Comparison of ENCODE assay signal across 9 cellular contexts in genomic region chr1:226223157-226223785, GRCh38. TPM values are rescaled to one million over a fixed set of nuclear protein-coding genes. Genes with fewer than 3 reads are reported as not detected.
A peak's percentile ranks its signal among the peaks of the same experiment; 100 is the strongest.
DNase-seq lines count a peak whose midpoint lies in the region; ATAC-seq, FAIRE-seq and TF ChIP-seq lines count a peak whose summit lies in the region.
"Had no signal": no experiment of that assay in that cellular context is flagged by ENCODE, and none has a peak within 500 bp of the region (broad histone marks: within the 10 kb centered on the region; RNA-seq: fewer than 3 reads in every experiment).

Gene MIXL1, plus strand, starts transcription at chr1:226223664. Its CDS starts 18 bp downstream, at chr1:226223682.

- POLR2A ChIA-PET in CD4-positive, alpha-beta memory T cell (lab: Charles Lee; ENCODE audit: partially characterized antibody): no interaction called here

- H3K4me3 ChIP-seq in CD4-positive, alpha-beta memory T cell (ENCODE audit: low read length in 2 of 2): peak within 1 kb of the TSS in 1 of 2 donors; percentile 29
- H3K4me3 ChIP-seq in mammary epithelial cell (replicated peaks in 1 of 3; ENCODE audit: insufficient read depth in 1 of 3, low read depth in 2 of 3, low read length in 3 of 3) (peak within 1 kb of the TSS in 2 of 3 experiments; percentile 27 to 34), mononuclear cell (ENCODE audit: low read length) (peak within 1 kb of the TSS; percentile 23)

- BruUV-seq in mammary epithelial cell (replicated peaks; lab: Mats Ljungman, UMichigan): no TSS peak

- H3K4me1 Mint-ChIP-seq in CD4-positive, alpha-beta memory T cell: peaks cover 0 to 2% (median under 1%) of the 10 kb centered on the region in 4 donors

- H3K27me3 Mint-ChIP-seq in CD4-positive, alpha-beta memory T cell: peaks cover 13 to 26% of the 10 kb centered on the region in 2 donors

- DNase-seq in CD4-positive, alpha-beta memory T cell: no peak
- DNase-seq in GM19239 (ENCODE audit: insufficient read length, low spot score) (peak; percentile 40), mammary epithelial cell (no peak), NCI-H446 (lab: John Stamatoyannopoulos, UW) (no peak), RKO (ENCODE audit: low spot score) (no peak), OCI-M2 (lab: John Stamatoyannopoulos, UW; ENCODE audit: unreplicated experiment) (no peak)

- no peak within 1 kb of the TSS for H3K9ac ChIP-seq in mammary epithelial cell (ENCODE audit: insufficient read depth, low read length)

- TF ChIP-seq CTCF in mammary epithelial cell (conservative IDR thresholded peaks at IDR 0.05 in 1 of 2, IDR thresholded peaks at IDR 0.05 in 1 of 2; ENCODE audit: extremely low read depth in 1 of 2, insufficient read depth in 1 of 2, low read depth in 1 of 2, low read length in 2 of 2): no peak

- 97% methylated on average over 4 of the region's 62 CpGs for WGBS in mammary epithelial cell (ENCODE audit: low coverage, missing lambda C conversion rate)

- H4K20me1 ChIP-seq in mammary epithelial cell (ENCODE audit: insufficient read depth, low read length): no peaks in the 10 kb centered on the region

- H3K4me3 Mint-ChIP-seq in CD4-positive, alpha-beta memory T cell: peak within 1 kb of the TSS; percentile 48 to 79 (median 69)

- CTCF ChIA-PET in CD4-positive, alpha-beta memory T cell (lab: Charles Lee; ENCODE audit: partially characterized antibody): no interaction called here
- CTCF ChIA-PET in mammary epithelial cell (lab: Charles Lee; ENCODE audit: low non-redundant PET): no interaction called here

- peak within 1 kb of the TSS; percentile 78 for H3K4me2 ChIP-seq in mammary epithelial cell (ENCODE audit: insufficient read depth, low read depth, low read length)

- peaks cover 5% of the 10 kb centered on the region for H3K4me1 ChIP-seq in CD4-positive, alpha-beta memory T cell (ENCODE audit: insufficient read depth, low read length)
- peaks cover 2% of the 10 kb centered on the region for H3K4me1 ChIP-seq in mammary epithelial cell (ENCODE audit: insufficient read depth, low read length)
- H3K4me1 ChIP-seq in mononuclear cell (ENCODE audit: insufficient read depth, low read length): peaks cover 6% of the 10 kb centered on the region

- H2AFZ ChIP-seq in mammary epithelial cell (ENCODE audit: low read depth, low read length): peak within 1 kb of the TSS; percentile 53

- H3K27me3 ChIP-seq in CD4-positive, alpha-beta memory T cell (ENCODE audit: insufficient read depth, low read length): peaks cover 13% of the 10 kb centered on the region
- H3K27me3 ChIP-seq in mammary epithelial cell (ENCODE audit: insufficient read depth, low read length): peaks cover 4% of the 10 kb centered on the region
- peaks cover 11% of the 10 kb centered on the region for H3K27me3 ChIP-seq in mononuclear cell (ENCODE audit: insufficient read depth, low read length)

- no peaks in the 10 kb centered on the region for H3K36me3 ChIP-seq in CD4-positive, alpha-beta memory T cell (ENCODE audit: insufficient read depth, low read length)
- no peaks in the 10 kb centered on the region for H3K36me3 ChIP-seq in mammary epithelial cell (ENCODE audit: insufficient read depth, low read length)

- dilution Hi-C loops in mammary epithelial cell (cut with HindIII; ENCODE audit: low sequenced_read_pairs): no loop called here

- H3K27ac ChIP-seq in CD4-positive, alpha-beta memory T cell (ENCODE audit: low read depth, low read length): no peak within 1 kb of the TSS
- H3K27ac ChIP-seq in mammary epithelial cell (ENCODE audit: insufficient read depth, low read depth, low read length): no peak within 1 kb of the TSS

- peak within 1 kb of the TSS in 1 of 7 donors; percentile 73 for H3K27ac Mint-ChIP-seq in CD4-positive, alpha-beta memory T cell

- ATAC-seq in HG03354 (IDR thresholded peaks at IDR 0.05; ENCODE audit: poor library complexity, severe bottlenecking, unreplicated experiment): peak; percentile 51

- intact Hi-C loops in CD4-positive, alpha-beta memory T cell (cut with micrococcal nuclease): no loop called here
- intact Hi-C loops in mammary epithelial cell (cut with micrococcal nuclease): no loop called here

- no peaks in the 10 kb centered on the region for H3K9me3 ChIP-seq in CD4-positive, alpha-beta memory T cell (ENCODE audit: control insufficient read depth in 1 of 2, low read length in 2 of 2)
- H3K9me3 ChIP-seq in mammary epithelial cell (replicated peaks; ENCODE audit: insufficient read depth, low read length) (no peaks in the 10 kb centered on the region), mononuclear cell (ENCODE audit: low read depth, low read length) (no peaks in the 10 kb centered on the region)

- in situ Hi-C loops in mammary epithelial cell (cut with MboI; ENCODE audit: low sequenced_read_pairs in 2 of 2): no loop called here

- FAIRE-seq in GM19239 (lab: Jason Lieb, UNC): no peak

- H3K79me2 ChIP-seq in mammary epithelial cell (ENCODE audit: insufficient read depth, low read length): no peaks in the 10 kb centered on the region

- no peaks in the 10 kb centered on the region for H3K9me3 Mint-ChIP-seq in CD4-positive, alpha-beta memory T cell

- peaks cover 0 to 7% of the 10 kb centered on the region in 2 donors for H3K36me3 Mint-ChIP-seq in CD4-positive, alpha-beta memory T cell

RNA-seq across cellular contexts. Expression of gene MIXL1, which starts in this region (rescaled TPM):
- total RNA-seq in CD4-positive, alpha-beta memory T cell: not detected
- not detected for polyA plus RNA-seq in CD4-positive, alpha-beta memory T cell
- total RNA-seq in mammary epithelial cell (not detected), mononuclear cell (not detected)
- not detected for polyA plus RNA-seq in mammary epithelial cell
- not detected for polyA minus RNA-seq in mammary epithelial cell
- total RNA-seq: M059J had no signal
